Comparison of ENCODE assay signal across 1 cellular context in genomic region chr14:102155150-102155549, GRCh38.
TF ChIP-seq lines count a peak whose summit lies in the region.

No MANE protein-coding gene starts in this region.

TF ChIP-seq in K562, 482 proteins besides CTCF, POLR2A, EP300 and RAD21 (continued from another document):
- TF ChIP-seq MNT (conservative IDR thresholded peaks at IDR 0.05) (0 out of 4 replicates have a peak, but pooled peaks of 1 of the 2 experiments have one; percentile 25), KAT2B (IDR thresholded peaks at IDR 0.05; ENCODE audit: low read depth, low read length) (no peak), ATF3 (IDR thresholded peaks at IDR 0.05) (peak; percentile 17; the same call in 1 of the 2 replicates), ATF3 (CRISPR knock-in tag; conservative IDR thresholded peaks at IDR 0.05) (no peak), SPI1 (IDR thresholded peaks at IDR 0.05; ENCODE audit: borderline replicate concordance, low read depth, low read length) (peak; percentile 20; the same call in 1 of the 2 replicates), FOSL1 (tag; conservative IDR thresholded peaks at IDR 0.05) (peak; percentile 72), PHF20 (IDR thresholded peaks at IDR 0.05; ENCODE audit: partially characterized antibody) (no peak)
